21 cellular contexts compared by ENCODE assay signal in genomic region chr4:115629270-115629669, GRCh38.
"Had no signal": no experiment of that assay in that cellular context is flagged by ENCODE, and none has a peak within 500 bp of the region (broad histone marks: within the 10 kb centered on the region; RNA-seq: fewer than 3 reads in every experiment).

No MANE protein-coding gene starts in this region.

- H3K4me1 ChIP-seq: esophagus muscularis mucosa, foreskin keratinocyte, gastroesophageal sphincter, heart left ventricle, left lung, lower lobe of right lung had no signal

- H3K27me3 ChIP-seq: dorsolateral prefrontal cortex, esophagus muscularis mucosa, foreskin keratinocyte, gastroesophageal sphincter, heart left ventricle, hepatocyte, left lung had no signal

- H2AFZ ChIP-seq: hepatocyte had no signal

- H3K36me3 ChIP-seq: esophagus muscularis mucosa, gastroesophageal sphincter, heart left ventricle, left lung, lower lobe of right lung had no signal

- H3K4me2 ChIP-seq: hepatocyte had no signal

- DNase-seq: dermis blood vessel endothelial cell; dorsolateral prefrontal cortex; effector CD4-positive, alpha-beta T cell; effector memory CD4-positive, alpha-beta T cell; foreskin keratinocyte; heart left ventricle; hypothalamus; immature natural killer cell; islet precursor cell; kidney; kidney glomerular epithelial cell; left colon; left lung; left ventricle myocardium superior; lower lobe of right lung; mesenchymal stem cell; naive B cell had no signal

- H3K9me3 ChIP-seq: esophagus muscularis mucosa, gastroesophageal sphincter, heart left ventricle, left lung, lower lobe of right lung had no signal

- ATAC-seq: foreskin keratinocyte, gastroesophageal sphincter, heart left ventricle, left colon, left lung, left ventricle myocardium superior, lower lobe of right lung had no signal

- H3K79me2 ChIP-seq: hepatocyte had no signal

- H3K27ac ChIP-seq: coronary artery, dorsolateral prefrontal cortex, esophagus muscularis mucosa, foreskin keratinocyte, gastroesophageal sphincter, heart left ventricle, hepatocyte, left lung, lower lobe of right lung had no signal

- H3K4me3 ChIP-seq: coronary artery, dorsolateral prefrontal cortex, esophagus muscularis mucosa, gastroesophageal sphincter, heart left ventricle, hepatocyte, left lung, lower lobe of right lung had no signal
